In genomic region chr10:113059001-113059780, GRCh38 we compare ENCODE assay signal across 8 cellular contexts.
DNase-seq lines count a peak whose midpoint lies in the region; ATAC-seq and TF ChIP-seq lines count a peak whose summit lies in the region.
"Had no signal": no experiment of that assay in that cellular context is flagged by ENCODE, and none has a peak within 500 bp of the region (broad histone marks: within the 10 kb centered on the region; RNA-seq: fewer than 3 reads in every experiment).

No MANE protein-coding gene starts in this region.

- H3K27ac ChIP-seq in RWPE1, result peak overlapping the region; percentile 95
- peak overlapping the region; percentile 83 to 96 for H3K27ac ChIP-seq in aorta (ENCODE audit: low read depth in 1 of 2, low read length in 2 of 2)

- TF ChIP-seq CTCF in RWPE1 (conservative IDR thresholded peaks at IDR 0.05; ENCODE audit: low read depth), result no peak
- no peak for TF ChIP-seq CTCF in epithelial cell of proximal tubule (conservative IDR thresholded peaks at IDR 0.05; ENCODE audit: low read depth, low read length)
- TF ChIP-seq CTCF in mucosa of descending colon (IDR thresholded peaks at IDR 0.05), result no peak

- intact Hi-C loops in mucosa of descending colon (cut with DNase I, micrococcal nuclease), result no loop called here
- intact Hi-C loops in aorta (cut with DNase I), result loop anchor here in 1 of 2 donors (10.0 kb wide), 1 partner anchor 104 kb away; the partner anchor contains the start of gene TCF7L2

- peaks cover 35% of the 10 kb centered on the region for H3K4me1 ChIP-seq in mucosa of descending colon (ENCODE audit: low read depth)
- H3K4me1 ChIP-seq in aorta (ENCODE audit: control insufficient read depth in 1 of 2, insufficient read depth in 2 of 2, low read length in 2 of 2), result peaks cover 9 to 21% of the 10 kb centered on the region in 2 donors

- H3K36me3 ChIP-seq in mucosa of descending colon (ENCODE audit: low read depth) (no peaks in the 10 kb centered on the region), aorta (ENCODE audit: control insufficient read depth in 1 of 2, insufficient read depth in 2 of 2, low read length in 1 of 2) (no peaks in the 10 kb centered on the region)

- POLR2A ChIA-PET in RWPE1 (lab: Yijun Ruan, JAX; ENCODE audit: low non-redundant PET), result no interaction called here

- CTCF ChIA-PET in RWPE1 (lab: Yijun Ruan, JAX), result no interaction called here

- H3K27me3 ChIP-seq in aorta (ENCODE audit: control insufficient read depth in 1 of 2, insufficient read depth in 2 of 2, low read length in 1 of 2), result no peaks in the 10 kb centered on the region

- 0 to 4% methylated on average over 15 of the region's 15 CpGs for WGBS in aorta, 2 donors

- H3K9me3 ChIP-seq in mucosa of descending colon, result no peaks in the 10 kb centered on the region
- H3K9me3 ChIP-seq in aorta (ENCODE audit: control insufficient read depth, low read length), result no peaks in the 10 kb centered on the region

- H3K4me3 ChIP-seq in epithelial cell of proximal tubule (ENCODE audit: low read depth, low read length) (peak overlapping the region; percentile 26), mucosa of descending colon (no peak overlapping the region), aorta (ENCODE audit: low read length in 2 of 2) (peak overlapping the region in 1 of 2 donors; percentile 32)

- DNase-seq in RWPE1 (ENCODE audit: low spot score) (no peak), epithelial cell of proximal tubule (ENCODE audit: low read depth) (no peak), mucosa of descending colon (no peak), aorta (peak in 1 of 2 donors; percentile 69), KG1 (lab: John Stamatoyannopoulos, UW) (no peak)
- DNase-seq: activated CD4-positive, alpha-beta T cell treated with anti-CD3 and anti-CD28 coated beads for 4 hours had no signal

- peak; percentile 34 for ATAC-seq in mucosa of descending colon
- ATAC-seq in aorta (ENCODE audit: low FRiP score), result peak; percentile 66
- no peak for ATAC-seq in HG03196 (IDR thresholded peaks at IDR 0.05; ENCODE audit: unreplicated experiment)
- ATAC-seq in HG02763 (IDR thresholded peaks at IDR 0.05; ENCODE audit: unreplicated experiment), result no peak

Comparison
In these comparisons a context has a peak if more than half of its experiments do, and no peak if none do; other contexts are left out.
1. ATAC-seq: peak in mucosa of descending colon (single experiment) and aorta (single experiment); none in HG03196 (single experiment) and HG02763 (single experiment).